ENCODE assay signal across 9 cellular contexts in the genomic region with DNA sequence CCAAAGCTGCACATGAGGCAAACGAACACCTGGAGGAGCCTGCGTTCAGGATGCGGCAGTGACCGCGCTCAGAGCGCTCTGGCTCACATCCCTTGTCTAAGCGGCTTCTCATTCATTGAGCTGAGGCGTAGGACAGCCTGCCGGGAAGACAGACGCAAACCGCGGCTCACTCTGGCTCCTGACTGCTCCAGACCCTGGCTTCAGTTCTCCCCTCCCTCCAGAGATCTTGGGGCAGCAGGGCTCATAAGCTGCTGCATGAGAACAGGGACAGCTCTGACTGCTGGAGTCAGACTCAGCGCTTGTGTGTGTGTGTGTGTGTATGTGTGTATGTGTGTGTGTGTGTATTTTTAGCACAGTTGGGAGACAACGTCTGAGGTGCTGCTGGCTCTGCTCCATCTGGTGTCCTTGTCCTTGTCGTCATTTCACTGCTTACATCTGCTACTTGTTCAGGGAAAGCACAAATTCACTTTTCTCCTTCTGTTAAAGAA. TPM values are rescaled to one million over a fixed set of nuclear protein-coding genes. Genes with fewer than 3 reads are reported as not detected.
DNase-seq lines count a peak whose midpoint lies in the region; ATAC-seq, FAIRE-seq and TF ChIP-seq lines count a peak whose summit lies in the region.
"Had no signal": no experiment of that assay in that cellular context is flagged by ENCODE, and none has a peak within 500 bp of the region (broad histone marks: within the 10 kb centered on the region; RNA-seq: fewer than 3 reads in every experiment).

No MANE protein-coding gene starts in this region.

- FAIRE-seq in A549 (lab: Jason Lieb, UNC) (no peak), astrocyte (lab: Jason Lieb, UNC) (no peak)

- TF ChIP-seq POLR2A in A549 (IDR thresholded peaks at IDR 0.05; ENCODE audit: low read length) (no peak), thyroid gland (IDR thresholded peaks at IDR 0.05) (no peak)

- DNase-seq in A549 (ENCODE audit: low read depth in 1 of 2, low spot score in 1 of 2) = peak in 1 of 2 experiments; percentile 34
- DNase-seq in ELF-1 (ENCODE audit: low read depth, low spot score) = peak; percentile 77
- DNase-seq in astrocyte (ENCODE audit: low read depth) = peak; percentile 55
- DNase-seq in inferior parietal cortex (ENCODE audit: extremely low spot score) = peak; percentile 13
- DNase-seq in thyroid gland = no peak
- DNase-seq in colonic mucosa = no peak
- no peak for DNase-seq in osteocyte (ENCODE audit: extremely low spot score, unreplicated experiment)
- DNase-seq: activated effector memory CD4-positive, alpha-beta T cell treated with anti-CD3 and anti-CD28 coated beads, Interleukin-2, amount 50 U/mL, for 16 hours had no signal

- peak; percentile 73 to 88 for ATAC-seq in A549
- ATAC-seq in HG03457 (IDR thresholded peaks at IDR 0.05; ENCODE audit: unreplicated experiment) = no peak

- H3K4me1 Mint-ChIP-seq in astrocyte (ENCODE audit: low read depth, unreplicated experiment) (peaks cover 14% of the 10 kb centered on the region), osteocyte (ENCODE audit: unreplicated experiment) (peaks cover 29% of the 10 kb centered on the region)

- H3K79me2 ChIP-seq in astrocyte (ENCODE audit: insufficient read depth, low read length) = no peaks in the 10 kb centered on the region

- no peaks in the 10 kb centered on the region for H3K9me3 ChIP-seq in A549
- H3K9me3 ChIP-seq in astrocyte (ENCODE audit: insufficient read depth, low read depth, low read length) = no peaks in the 10 kb centered on the region
- H3K9me3 ChIP-seq in thyroid gland = no peaks in the 10 kb centered on the region
- H3K9me3 ChIP-seq in colonic mucosa = no peaks in the 10 kb centered on the region

- intact Hi-C loops in thyroid gland (cut with DNase I) = no loop called here
- intact Hi-C loops in colonic mucosa (cut with DNase I) = no loop called here

- no peaks in the 10 kb centered on the region for H3K27me3 ChIP-seq in astrocyte (ENCODE audit: insufficient read depth, low read length)
- no peaks in the 10 kb centered on the region for H3K27me3 ChIP-seq in thyroid gland
- H3K27me3 ChIP-seq in colonic mucosa = no peaks in the 10 kb centered on the region

- peak overlapping the region; percentile 62 for H2AFZ ChIP-seq in astrocyte (ENCODE audit: low read depth, low read length)

- no peaks in the 10 kb centered on the region for H3K36me3 ChIP-seq in astrocyte (ENCODE audit: insufficient read depth, low read length)
- H3K36me3 ChIP-seq in thyroid gland = no peaks in the 10 kb centered on the region
- H3K36me3 ChIP-seq in colonic mucosa = no peaks in the 10 kb centered on the region

- POLR2A ChIA-PET in A549 (lab: Yijun Ruan, JAX) = no interaction called here

- H3K9ac ChIP-seq in astrocyte (ENCODE audit: low read length) (peak overlapping the region; percentile 20), colonic mucosa (ENCODE audit: low read depth in 2 of 2, low read length in 2 of 2) (no peak overlapping the region)

- H3K4me2 ChIP-seq in A549 (peak overlapping the region; percentile 48), astrocyte (ENCODE audit: low read length) (peak overlapping the region; percentile 73)

- H3K4me3 Mint-ChIP-seq in astrocyte (ENCODE audit: unreplicated experiment) (peak overlapping the region; percentile 13), osteocyte (ENCODE audit: unreplicated experiment) (no peak overlapping the region)

- TF ChIP-seq RAD21 in A549 (conservative IDR thresholded peaks at IDR 0.05 in 1 of 2, IDR thresholded peaks at IDR 0.05 in 1 of 2) = no peak

- CTCF ChIA-PET in A549 (lab: Yijun Ruan, JAX) = interaction anchor here (0.9 to 2.5 kb wide), 5 partner anchors 9 to 253 kb away, joined by 3 to 7 read pairs (median 5); no protein-coding TSS in a partner anchor

- no peak for TF ChIP-seq EP300 in A549 (IDR thresholded peaks at IDR 0.05)

- H3K36me3 Mint-ChIP-seq in astrocyte (ENCODE audit: low read depth, unreplicated experiment) (no peaks in the 10 kb centered on the region), osteocyte (ENCODE audit: unreplicated experiment) (no peaks in the 10 kb centered on the region)

- no peak overlapping the region for H3K4me3 ChIP-seq in A549
- no peak overlapping the region for H3K4me3 ChIP-seq in astrocyte (ENCODE audit: insufficient read depth, low read depth, low read length)
- H3K4me3 ChIP-seq in thyroid gland (replicated peaks in 1 of 3) = no peak overlapping the region
- no peak overlapping the region for H3K4me3 ChIP-seq in colonic mucosa

- H3K4me1 ChIP-seq in A549 = no peaks in the 10 kb centered on the region
- H3K4me1 ChIP-seq in astrocyte (ENCODE audit: insufficient read depth, low read length) = peaks cover 17% of the 10 kb centered on the region
- H3K4me1 ChIP-seq in thyroid gland = peaks cover 0 to 4% of the 10 kb centered on the region in 2 donors
- no peaks in the 10 kb centered on the region for H3K4me1 ChIP-seq in colonic mucosa

- H3K9me3 Mint-ChIP-seq in astrocyte (ENCODE audit: unreplicated experiment) = no peaks in the 10 kb centered on the region
- no peaks in the 10 kb centered on the region for H3K9me3 Mint-ChIP-seq in osteocyte (ENCODE audit: unreplicated experiment)

- no peak for TF ChIP-seq CTCF in A549 (IDR thresholded peaks at IDR 0.05)
- no peak for TF ChIP-seq CTCF in astrocyte (IDR thresholded peaks at IDR 0.05; ENCODE audit: insufficient read depth, low read depth, low read length)
- TF ChIP-seq CTCF in thyroid gland (IDR thresholded peaks at IDR 0.05) = no peak
- no peak for TF ChIP-seq CTCF in colonic mucosa (IDR thresholded peaks at IDR 0.05)
- no peak for TF ChIP-seq CTCF in osteocyte (IDR thresholded peaks at IDR 0.05)

- peaks cover 7% of the 10 kb centered on the region for H3K27me3 Mint-ChIP-seq in astrocyte (ENCODE audit: low read depth, unreplicated experiment)
- H3K27me3 Mint-ChIP-seq in osteocyte (ENCODE audit: unreplicated experiment) = peaks cover 10% of the 10 kb centered on the region

- WGBS in A549 (ENCODE audit: missing lambda C conversion rate) = 9% methylated on average over 5 of the region's 15 CpGs
- 14 to 15% methylated on average over 3 to 8 of the region's 15 CpGs for WGBS in thyroid gland, 2 donors

- H4K20me1 ChIP-seq in astrocyte (ENCODE audit: insufficient read depth, low read length) = no peaks in the 10 kb centered on the region

- 0 out of 6 replicates have a peak overlapping the region, but pooled peaks of 1 of the 2 experiments have one; percentile 59 for H3K27ac ChIP-seq in A549
- no peak overlapping the region for H3K27ac ChIP-seq in astrocyte (ENCODE audit: low read depth, low read length)
- no peak overlapping the region for H3K27ac ChIP-seq in thyroid gland
- H3K27ac ChIP-seq in colonic mucosa = no peak overlapping the region

- H3K27ac Mint-ChIP-seq in astrocyte (ENCODE audit: unreplicated experiment) (no peak overlapping the region), osteocyte (ENCODE audit: unreplicated experiment) (no peak overlapping the region)

TF ChIP-seq in A549, 52 proteins besides CTCF, POLR2A, EP300 and RAD21:
- no peak for TF ChIP-seq EHMT2 (IDR thresholded peaks at IDR 0.05; ENCODE audit: low read depth)
- no peak for TF ChIP-seq RARB (CRISPR knock-in tag; IDR thresholded peaks at IDR 0.05)
- no peak for TF ChIP-seq ZC3H11A (IDR thresholded peaks at IDR 0.05)
- no peak for TF ChIP-seq CHD4 (IDR thresholded peaks at IDR 0.05; ENCODE audit: borderline replicate concordance)
- no peak for TF ChIP-seq CBX2 (IDR thresholded peaks at IDR 0.05; ENCODE audit: borderline replicate concordance, low read depth)
- TF ChIP-seq, protein P1, sequence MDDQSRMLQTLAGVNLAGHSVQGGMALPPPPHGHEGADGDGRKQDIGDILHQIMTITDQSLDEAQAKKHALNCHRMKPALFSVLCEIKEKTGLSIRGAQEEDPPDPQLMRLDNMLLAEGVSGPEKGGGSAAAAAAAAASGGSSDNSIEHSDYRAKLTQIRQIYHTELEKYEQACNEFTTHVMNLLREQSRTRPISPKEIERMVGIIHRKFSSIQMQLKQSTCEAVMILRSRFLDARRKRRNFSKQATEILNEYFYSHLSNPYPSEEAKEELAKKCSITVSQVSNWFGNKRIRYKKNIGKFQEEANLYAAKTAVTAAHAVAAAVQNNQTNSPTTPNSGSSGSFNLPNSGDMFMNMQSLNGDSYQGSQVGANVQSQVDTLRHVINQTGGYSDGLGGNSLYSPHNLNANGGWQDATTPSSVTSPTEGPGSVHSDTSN (IDR thresholded peaks at IDR 0.05) = no peak
- no peak for TF ChIP-seq FOSB (CRISPR knock-in tag; IDR thresholded peaks at IDR 0.05)
- no peak for TF ChIP-seq HES2 (IDR thresholded peaks at IDR 0.05)
- no peak for TF ChIP-seq JUNB (IDR thresholded peaks at IDR 0.05)
- no peak for TF ChIP-seq TP53 (CRISPR knock-in tag; IDR thresholded peaks at IDR 0.05)
- TF ChIP-seq ATOH8 (CRISPR knock-in tag; IDR thresholded peaks at IDR 0.05; ENCODE audit: low read depth) = no peak

RNA-seq across cellular contexts. Expression of gene LYZL2, which starts 15.8 kb away (rescaled TPM):
- polyA plus RNA-seq in A549 (2011; rRNA removed) (not detected in 2 replicates), A549 (2017; fragmentation: RNase III; extraction: RNeasy Plus Mini Kit Qiagen cat#74134 plus additional on column Dnase treatment) (not detected in 3 replicates)
- polyA plus RNA-seq in A549 (2012; cell fraction: cytosol; rRNA removed) = not detected in 2 replicates
- polyA plus RNA-seq in A549 (2012; cell fraction: nucleus; rRNA removed) = not detected in 2 replicates
- not detected in 2 replicates for polyA minus RNA-seq in A549 (2011; rRNA and poly(A)+ RNA removed)
- total RNA-seq in astrocyte (not detected in 2 replicates), thyroid gland (not detected), colonic mucosa (not detected), osteocyte (not detected in 2 replicates)

Comparison
In these comparisons a context has a peak if more than half of its experiments do, and no peak if none do; other contexts are left out.
1. DNase-seq: peak in ELF-1 (single experiment), astrocyte (single experiment) and inferior parietal cortex (single experiment); none in thyroid gland (0 of 2), colonic mucosa (single experiment) and osteocyte (single experiment).